In the genomic region with DNA sequence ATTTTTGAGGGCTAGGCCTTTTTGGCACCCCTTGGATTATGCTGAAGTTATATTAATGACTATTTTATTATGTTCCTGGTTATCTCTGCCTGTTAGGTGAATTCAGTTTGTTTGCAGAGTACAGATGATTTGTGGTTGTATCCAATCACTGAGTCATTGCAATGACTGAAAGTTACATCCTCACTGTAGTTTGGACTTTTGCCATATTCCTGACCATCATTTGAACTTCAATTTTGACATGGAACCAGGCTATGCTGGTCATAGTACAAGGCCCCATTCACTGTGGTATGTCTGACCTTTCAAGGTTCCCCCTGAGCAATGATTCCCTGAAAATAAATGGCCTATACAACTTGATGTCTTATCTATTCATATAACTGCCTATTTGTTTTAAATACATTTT, we compare ENCODE assay signal across 21 cellular contexts.
DNase-seq lines count a peak whose midpoint lies in the region; ATAC-seq lines count a peak whose summit lies in the region.
"Had no signal": no experiment of that assay in that cellular context is flagged by ENCODE, and none has a peak within 500 bp of the region (broad histone marks: within the 10 kb centered on the region; RNA-seq: fewer than 3 reads in every experiment).

No MANE protein-coding gene starts in this region.

- no peaks in the 10 kb centered on the region for H3F3A ChIP-seq in GM23248 (ENCODE audit: insufficient read depth)

- H3K4me3 ChIP-seq in GM23248: no peak overlapping the region
- H3K4me3 ChIP-seq: GM12878, lower lobe of right lung, pancreas, PC-9, thoracic aorta had no signal

- no peak for ATAC-seq in HG02759 (IDR thresholded peaks at IDR 0.05; ENCODE audit: unreplicated experiment)
- ATAC-seq: effector memory CD8-positive, alpha-beta T cell; GM12878; lower lobe of right lung; naive thymus-derived CD4-positive, alpha-beta T cell; pancreas had no signal

- H3K4me1 ChIP-seq in GM23248 (ENCODE audit: insufficient read depth): no peaks in the 10 kb centered on the region
- H3K4me1 ChIP-seq: lower lobe of right lung, pancreas had no signal

- DNase-seq in GM23248: peak; percentile 3
- DNase-seq in RPMI7951 (ENCODE audit: low read depth): peak; percentile 71
- peak; percentile 37 for DNase-seq in epidermal melanocyte (ENCODE audit: insufficient read length, low spot score)
- peak; percentile 24 to 89 for DNase-seq in lung microvascular endothelial cell (ENCODE audit: low read depth in 2 of 2)
- no peak for DNase-seq in NCI-H2107 (lab: John Stamatoyannopoulos, UW)
- no peak for DNase-seq in head of caudate nucleus
- DNase-seq in T-helper 1 cell: no peak
- DNase-seq: activated CD4-positive, alpha-beta memory T cell treated with anti-CD3 and anti-CD28 coated beads for 36 hours; activated T-cell treated with anti-CD3 and anti-CD28 coated beads, Interleukin-2, amount 50 U/mL, for 1 hour; COR-L47; effector memory CD8-positive, alpha-beta T cell; lower lobe of right lung; naive thymus-derived CD4-positive, alpha-beta T cell; NCI-H2029; NCI-H524; pancreas; PC-9; SW 1271 had no signal

- H3K4me2 ChIP-seq in GM23248 (ENCODE audit: unreplicated experiment): no peak overlapping the region
- H3K4me2 ChIP-seq: PC-9 had no signal

- in situ Hi-C loops in GM23248 (cut with MboI): no loop called here

- no peaks in the 10 kb centered on the region for H3K27me3 ChIP-seq in GM23248 (replicated peaks; ENCODE audit: insufficient read depth)
- H3K27me3 ChIP-seq: pancreas had no signal

- H3K79me2 ChIP-seq in GM23248 (ENCODE audit: insufficient read depth): no peaks in the 10 kb centered on the region

- H3K9ac ChIP-seq in GM23248: no peak overlapping the region

- H3K9me2 ChIP-seq in GM23248 (ENCODE audit: insufficient read depth): no peaks in the 10 kb centered on the region

- intact Hi-C loops in head of caudate nucleus (cut with DNase I): no loop called here

- H3K27ac ChIP-seq in GM23248: no peak overlapping the region
- H3K27ac ChIP-seq: lower lobe of right lung, pancreas, PC-9, thoracic aorta had no signal

- H4K20me1 ChIP-seq in GM23248 (ENCODE audit: insufficient read depth): no peaks in the 10 kb centered on the region

- H2AFZ ChIP-seq in GM23248: no peak overlapping the region
- H2AFZ ChIP-seq: PC-9 had no signal

- no peaks in the 10 kb centered on the region for H3K36me3 ChIP-seq in GM23248 (ENCODE audit: low read depth)
- H3K36me3 ChIP-seq: lower lobe of right lung, pancreas, thoracic aorta had no signal

- no peaks in the 10 kb centered on the region for H3K9me3 ChIP-seq in GM23248 (ENCODE audit: low read depth)
- H3K9me3 ChIP-seq: lower lobe of right lung, pancreas, thoracic aorta had no signal

Comparison
In these comparisons a context has a peak if more than half of its experiments do, and no peak if none do; other contexts are left out.
1. DNase-seq: peak in GM23248 (single experiment), RPMI7951 (single experiment), epidermal melanocyte (single experiment) and lung microvascular endothelial cell (2 of 2); none in NCI-H2107 (single experiment), head of caudate nucleus (0 of 42) and T-helper 1 cell (0 of 5).